ENCODE assay signal across 24 cellular contexts in the genomic region with DNA sequence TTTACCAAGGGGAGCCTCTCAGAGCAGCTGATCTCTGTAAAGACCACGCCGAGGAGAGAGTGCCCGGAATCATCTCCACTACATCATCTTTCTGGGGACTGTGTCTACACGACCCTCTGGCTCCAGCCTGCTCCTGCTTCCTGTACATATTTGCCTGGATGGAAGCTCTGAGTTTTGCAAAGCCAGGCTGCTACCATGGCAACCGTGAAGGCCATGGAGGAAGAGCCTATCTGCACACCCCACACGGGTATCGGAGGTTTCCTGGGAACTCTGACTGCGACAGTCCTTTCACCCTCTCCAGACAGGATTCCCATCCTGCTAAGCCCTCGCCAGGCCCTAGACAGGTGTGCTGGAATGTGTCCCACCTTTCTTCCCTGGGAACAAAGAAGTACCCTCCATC.
"Had no signal": no experiment of that assay in that cellular context is flagged by ENCODE, and none has a peak within 500 bp of the region (broad histone marks: within the 10 kb centered on the region; RNA-seq: fewer than 3 reads in every experiment).

No MANE protein-coding gene starts in this region.

- H3K27ac Mint-ChIP-seq: activated B cell treated with CpG ODN at 0.5 μM for 24 hours; activated CD4-positive, alpha-beta memory T cell treated with anti-CD3 and anti-CD28 coated beads for 36 hours; activated naive CD8-positive, alpha-beta T cell treated with anti-CD3 and anti-CD28 coated beads for 36 hours; activated T-helper 1 cell treated with anti-CD3 and anti-CD28 coated beads, Interleukin-12 subunit alpha, Interleukin-12 subunit beta, Interleukin-2, Interleukin-4 antibody, amounts not matched to agents 30 ng/mL and 10 ng/mL and 1 ng/mL, durations not matched to agents 14 hours and 24 hours and 36 hours; natural killer cell treated with Interleukin-12 subunit alpha and Interleukin-12 subunit beta and Interleukin-15 and Interleukin-18, amount 100 ng/mL, for 72 hours; T-cell had no signal

- FAIRE-seq: endothelial cell of umbilical vein had no signal

- H3K36me3 Mint-ChIP-seq: natural killer cell treated with Interleukin-12 subunit alpha and Interleukin-12 subunit beta and Interleukin-15 and Interleukin-18, amount 100 ng/mL, for 72 hours had no signal

- H3K4me1 ChIP-seq: body of pancreas had no signal

- H3K4me3 ChIP-seq: body of pancreas, coronary artery, esophagus muscularis mucosa, heart right ventricle, spleen, tibial nerve, vagina had no signal

- H3K27me3 Mint-ChIP-seq: activated B cell treated with CpG ODN at 0.5 μM for 24 hours; activated CD4-positive, alpha-beta memory T cell treated with anti-CD3 and anti-CD28 coated beads for 36 hours; activated naive CD8-positive, alpha-beta T cell treated with anti-CD3 and anti-CD28 coated beads for 36 hours; natural killer cell treated with Interleukin-12 subunit alpha and Interleukin-12 subunit beta and Interleukin-15 and Interleukin-18, amount 100 ng/mL, for 72 hours; T-cell had no signal

- H3K4me3 Mint-ChIP-seq: activated B cell treated with CpG ODN at 0.5 μM for 24 hours; activated CD4-positive, alpha-beta memory T cell treated with anti-CD3 and anti-CD28 coated beads for 36 hours; activated naive CD8-positive, alpha-beta T cell treated with anti-CD3 and anti-CD28 coated beads for 36 hours; activated T-helper 1 cell treated with anti-CD3 and anti-CD28 coated beads, Interleukin-12 subunit alpha, Interleukin-12 subunit beta, Interleukin-2, Interleukin-4 antibody, amounts not matched to agents 30 ng/mL and 10 ng/mL and 1 ng/mL, durations not matched to agents 14 hours and 24 hours and 36 hours; natural killer cell treated with Interleukin-12 subunit alpha and Interleukin-12 subunit beta and Interleukin-15 and Interleukin-18, amount 100 ng/mL, for 72 hours; T-cell had no signal

- DNase-seq: activated B cell treated with CpG ODN at 0.5 μM for 24 hours; activated CD4-positive, alpha-beta memory T cell treated with anti-CD3 and anti-CD28 coated beads for 36 hours; activated CD4-positive, alpha-beta T cell treated with anti-CD3 and anti-CD28 coated beads for 4 hours; activated gamma-delta T cell treated with Interleukin-2 at 50 U/mL for 16 hours; activated naive CD8-positive, alpha-beta T cell treated with anti-CD3 and anti-CD28 coated beads for 36 hours; activated T-cell treated with anti-CD3 and anti-CD28 coated beads for 4 hours; body of pancreas; central memory CD4-positive, alpha-beta T cell; effector CD8-positive, alpha-beta T cell; heart right ventricle; mesenchymal stem cell; retina; spleen; stimulated activated CD8-positive, alpha-beta memory T cell treated with anti-CD3 and anti-CD28 coated beads, Interleukin-4, amount 100 ng/mL, for 48 hours; stimulated activated naive CD8-positive, alpha-beta T cell treated with anti-CD3 and anti-CD28 coated beads, Interleukin-15, Interleukin-2, amounts not matched to agents 100 U/mL and 50 U/mL, for 24 hours; substantia nigra; T-cell had no signal

- H3K9me3 Mint-ChIP-seq: activated B cell treated with CpG ODN at 0.5 μM for 24 hours; activated CD4-positive, alpha-beta memory T cell treated with anti-CD3 and anti-CD28 coated beads for 36 hours; activated naive CD8-positive, alpha-beta T cell treated with anti-CD3 and anti-CD28 coated beads for 36 hours; activated T-helper 1 cell treated with anti-CD3 and anti-CD28 coated beads, Interleukin-12 subunit alpha, Interleukin-12 subunit beta, Interleukin-2, Interleukin-4 antibody, amounts not matched to agents 30 ng/mL and 10 ng/mL and 1 ng/mL, durations not matched to agents 14 hours and 24 hours and 36 hours; natural killer cell treated with Interleukin-12 subunit alpha and Interleukin-12 subunit beta and Interleukin-15 and Interleukin-18, amount 100 ng/mL, for 72 hours; T-cell had no signal

- H3K27me3 ChIP-seq: body of pancreas, esophagus muscularis mucosa, heart right ventricle, spleen, tibial nerve, vagina had no signal

- H3K27ac ChIP-seq: body of pancreas, coronary artery, esophagus muscularis mucosa, heart right ventricle, spleen, tibial nerve, vagina had no signal

- H3K9me3 ChIP-seq: body of pancreas, esophagus muscularis mucosa, heart right ventricle, spleen, tibial nerve, vagina had no signal

- ATAC-seq: body of pancreas; heart right ventricle; natural killer cell treated with Interleukin-12 subunit alpha and Interleukin-12 subunit beta and Interleukin-15 and Interleukin-18, amount 100 ng/mL, for 72 hours; stimulated activated naive CD8-positive, alpha-beta T cell treated with anti-CD3 and anti-CD28 coated beads, Interleukin-15, Interleukin-2, amounts not matched to agents 100 U/mL and 50 U/mL, for 24 hours; T-cell had no signal
